Comparison of ENCODE assay signal across 1 cellular context in the genomic region with DNA sequence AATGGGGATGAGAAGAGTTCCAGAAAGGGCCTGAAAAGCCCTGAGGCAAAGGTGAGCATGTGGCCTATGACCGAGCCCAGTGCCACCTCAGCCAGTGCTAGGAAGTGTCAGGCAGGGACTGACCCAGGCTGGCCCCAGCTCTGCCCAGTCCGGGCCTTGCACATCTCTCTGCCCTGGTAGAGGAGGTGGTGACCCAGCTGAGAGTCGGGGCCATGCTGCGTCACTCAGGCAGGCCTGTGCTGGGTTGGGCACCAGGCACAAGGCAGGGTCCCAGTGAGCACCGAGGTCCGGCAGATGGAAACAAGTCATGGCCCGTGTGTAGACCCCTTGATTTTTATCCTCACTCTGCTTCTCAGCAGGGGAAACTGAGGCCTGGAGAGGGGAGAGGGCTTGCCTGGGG.
TF ChIP-seq lines count a peak whose summit lies in the region.

No MANE protein-coding gene starts in this region.

TF ChIP-seq in H1, 55 proteins besides CTCF, POLR2A, EP300 and RAD21:
- no peak for TF ChIP-seq ATF2 (IDR thresholded peaks at IDR 0.05; ENCODE audit: low read length)
